27 cellular contexts compared by ENCODE assay signal in genomic region chr3:56269755-56270154, GRCh38.
DNase-seq lines count a peak whose midpoint lies in the region; ATAC-seq and TF ChIP-seq lines count a peak whose summit lies in the region.
"Had no signal": no experiment of that assay in that cellular context is flagged by ENCODE, and none has a peak within 500 bp of the region (broad histone marks: within the 10 kb centered on the region; RNA-seq: fewer than 3 reads in every experiment).

No MANE protein-coding gene starts in this region.

- ATAC-seq in gastroesophageal sphincter (no peak), GM18519 (IDR thresholded peaks at IDR 0.05; ENCODE audit: low FRiP score, unreplicated experiment) (no peak), HG02610 (IDR thresholded peaks at IDR 0.05; ENCODE audit: unreplicated experiment) (no peak)
- ATAC-seq: activated naive CD8-positive, alpha-beta T cell treated with anti-CD3 and anti-CD28 coated beads, Interleukin-2, amount 50 U/mL, for 24 hours; foreskin keratinocyte; HepG2; natural killer cell treated with Interleukin-12 subunit alpha and Interleukin-12 subunit beta and Interleukin-15 and Interleukin-18, amount 100 ng/mL, for 72 hours had no signal

- H3K4me1 ChIP-seq in adipocyte (ENCODE audit: control insufficient read depth, insufficient read depth, low read length): no peaks in the 10 kb centered on the region
- no peaks in the 10 kb centered on the region for H3K4me1 ChIP-seq in fibroblast of lung (ENCODE audit: control insufficient read depth, extremely low read depth, insufficient read depth, low read length)
- peaks cover 0 to 2% (median 0%) of the 10 kb centered on the region in 3 donors for H3K4me1 ChIP-seq in gastroesophageal sphincter
- H3K4me1 ChIP-seq: breast epithelium, foreskin keratinocyte, HAP-1, stomach had no signal

- H2AFZ ChIP-seq in fibroblast of lung (ENCODE audit: low read length): no peak overlapping the region

- peaks cover 4% of the 10 kb centered on the region for H3K27me3 Mint-ChIP-seq in nephron (ENCODE audit: low read depth)

- H3K9ac ChIP-seq in adipocyte (ENCODE audit: low read length): no peak overlapping the region
- H3K9ac ChIP-seq in fibroblast of lung (ENCODE audit: insufficient read depth, low read length): no peak overlapping the region

- no peak for TF ChIP-seq CTCF in fibroblast of lung (conservative IDR thresholded peaks at IDR 0.05 in 1 of 2, IDR thresholded peaks at IDR 0.05 in 1 of 2; ENCODE audit: low read depth in 1 of 2, low read length in 2 of 2)
- no peak for TF ChIP-seq CTCF in nephron (IDR thresholded peaks at IDR 0.05; ENCODE audit: unreplicated experiment in 3 of 3)
- no peak for TF ChIP-seq CTCF in gastroesophageal sphincter (IDR thresholded peaks at IDR 0.05)

- no peaks in the 10 kb centered on the region for H3K36me3 ChIP-seq in adipocyte (ENCODE audit: control insufficient read depth, insufficient read depth, low read length, severe bottlenecking)
- H3K36me3 ChIP-seq in fibroblast of lung (ENCODE audit: control insufficient read depth, insufficient read depth, low read length): no peaks in the 10 kb centered on the region
- no peaks in the 10 kb centered on the region for H3K36me3 ChIP-seq in gastroesophageal sphincter
- H3K36me3 ChIP-seq: breast epithelium, HAP-1, stomach had no signal

- no peaks in the 10 kb centered on the region for H4K20me1 ChIP-seq in fibroblast of lung (ENCODE audit: control insufficient read depth, extremely low read depth, insufficient read depth, low read length)

- peaks cover 17% of the 10 kb centered on the region for H3K4me1 Mint-ChIP-seq in nephron
- H3K4me1 Mint-ChIP-seq: activated naive CD8-positive, alpha-beta T cell treated with anti-CD3 and anti-CD28 coated beads, Interleukin-2, amount 50 U/mL, for 24 hours; CD8-positive, alpha-beta memory T cell had no signal

- H3K4me2 ChIP-seq in fibroblast of lung (ENCODE audit: extremely low read depth, insufficient read depth, low read length): no peak overlapping the region

- 22 to 54% methylated on average over 3 of the region's 3 CpGs for WGBS in gastroesophageal sphincter (ENCODE audit: low coverage in 1 of 2), 2 donors

- no peak for TF ChIP-seq POLR2A in gastroesophageal sphincter (IDR thresholded peaks at IDR 0.05)

- H3K4me3 Mint-ChIP-seq in nephron: no peak overlapping the region
- H3K4me3 Mint-ChIP-seq: activated naive CD8-positive, alpha-beta T cell treated with anti-CD3 and anti-CD28 coated beads, Interleukin-2, amount 50 U/mL, for 24 hours; CD8-positive, alpha-beta memory T cell; natural killer cell treated with Interleukin-12 subunit alpha and Interleukin-12 subunit beta and Interleukin-15 and Interleukin-18, amount 100 ng/mL, for 72 hours had no signal

- peaks cover 6% of the 10 kb centered on the region for H3K9me3 Mint-ChIP-seq in nephron
- H3K9me3 Mint-ChIP-seq: CD8-positive, alpha-beta memory T cell; natural killer cell treated with Interleukin-12 subunit alpha and Interleukin-12 subunit beta and Interleukin-15 and Interleukin-18, amount 100 ng/mL, for 72 hours had no signal

- H3K79me2 ChIP-seq in fibroblast of lung (ENCODE audit: control insufficient read depth, insufficient read depth, low read length): no peaks in the 10 kb centered on the region

- H3K4me3 ChIP-seq in adipocyte (ENCODE audit: low read length) (no peak overlapping the region), fibroblast of lung (replicated peaks in 1 of 4; ENCODE audit: control extremely low read depth in 1 of 4, insufficient read depth in 1 of 4, low read depth in 3 of 4, low read length in 4 of 4) (no peak overlapping the region), gastroesophageal sphincter (no peak overlapping the region)
- H3K4me3 ChIP-seq: breast epithelium, HAP-1, SK-N-MC, stomach had no signal

- DNase-seq in Daoy (ENCODE audit: low read depth) (peak; percentile 6), adipocyte (ENCODE audit: low read depth) (peak; percentile 46), fibroblast of lung (ENCODE audit: low read depth in 2 of 2) (peak; percentile 21 to 51), HuH-7 (ENCODE audit: low spot score) (no peak)
- DNase-seq: activated CD4-positive, alpha-beta T cell treated with anti-CD3 and anti-CD28 coated beads for 4 hours; activated CD8-positive, alpha-beta memory T cell treated with anti-CD3 and anti-CD28 coated beads for 24 hours; activated gamma-delta T cell; activated naive CD8-positive, alpha-beta T cell treated with anti-CD3 and anti-CD28 coated beads, Interleukin-2, amount 50 U/mL, for 24 hours; activated T-cell treated with anti-CD3 and anti-CD28 coated beads, Interleukin-2, amount 50 U/mL, for 1 hour; CD8-positive, alpha-beta memory T cell; foreskin keratinocyte; hippocampal formation; midbrain; NCI-H1048; NCI-H1930; NCI-H2227 treated with DMSO at 0.1 percent for 48 hours; stomach; trophoblast cell had no signal

- H3K27ac Mint-ChIP-seq in nephron: peak overlapping the region; percentile 62 to 97 (median 74)
- H3K27ac Mint-ChIP-seq: activated naive CD8-positive, alpha-beta T cell treated with anti-CD3 and anti-CD28 coated beads, Interleukin-2, amount 50 U/mL, for 24 hours; CD8-positive, alpha-beta memory T cell; natural killer cell treated with Interleukin-12 subunit alpha and Interleukin-12 subunit beta and Interleukin-15 and Interleukin-18, amount 100 ng/mL, for 72 hours had no signal

- H3K27me3 ChIP-seq in adipocyte (replicated peaks; ENCODE audit: control insufficient read depth, insufficient read depth, low read length) (peaks cover 3% of the 10 kb centered on the region), fibroblast of lung (ENCODE audit: control insufficient read depth, insufficient read depth, low read length) (no peaks in the 10 kb centered on the region), gastroesophageal sphincter (no peaks in the 10 kb centered on the region)
- H3K27me3 ChIP-seq: breast epithelium, foreskin keratinocyte, stomach had no signal

- H3K27ac ChIP-seq in fibroblast of lung (ENCODE audit: insufficient read depth, low read length) (no peak overlapping the region), gastroesophageal sphincter (no peak overlapping the region)
- H3K27ac ChIP-seq: breast epithelium, foreskin keratinocyte, SK-N-MC, stomach had no signal

- H3K36me3 Mint-ChIP-seq in nephron (ENCODE audit: low read depth): no peaks in the 10 kb centered on the region
- H3K36me3 Mint-ChIP-seq: CD8-positive, alpha-beta memory T cell; natural killer cell treated with Interleukin-12 subunit alpha and Interleukin-12 subunit beta and Interleukin-15 and Interleukin-18, amount 100 ng/mL, for 72 hours had no signal

- no peak for TF ChIP-seq EP300 in gastroesophageal sphincter (IDR thresholded peaks at IDR 0.05)

- H3K9me3 ChIP-seq in adipocyte (ENCODE audit: control insufficient read depth, low read length): peaks cover 5% of the 10 kb centered on the region
- no peaks in the 10 kb centered on the region for H3K9me3 ChIP-seq in fibroblast of lung (ENCODE audit: control insufficient read depth, insufficient read depth, low read depth, low read length)
- no peaks in the 10 kb centered on the region for H3K9me3 ChIP-seq in gastroesophageal sphincter
- H3K9me3 ChIP-seq: breast epithelium, HAP-1, stomach had no signal
